Comparison of ENCODE assay signal across 22 cellular contexts in the genomic region with DNA sequence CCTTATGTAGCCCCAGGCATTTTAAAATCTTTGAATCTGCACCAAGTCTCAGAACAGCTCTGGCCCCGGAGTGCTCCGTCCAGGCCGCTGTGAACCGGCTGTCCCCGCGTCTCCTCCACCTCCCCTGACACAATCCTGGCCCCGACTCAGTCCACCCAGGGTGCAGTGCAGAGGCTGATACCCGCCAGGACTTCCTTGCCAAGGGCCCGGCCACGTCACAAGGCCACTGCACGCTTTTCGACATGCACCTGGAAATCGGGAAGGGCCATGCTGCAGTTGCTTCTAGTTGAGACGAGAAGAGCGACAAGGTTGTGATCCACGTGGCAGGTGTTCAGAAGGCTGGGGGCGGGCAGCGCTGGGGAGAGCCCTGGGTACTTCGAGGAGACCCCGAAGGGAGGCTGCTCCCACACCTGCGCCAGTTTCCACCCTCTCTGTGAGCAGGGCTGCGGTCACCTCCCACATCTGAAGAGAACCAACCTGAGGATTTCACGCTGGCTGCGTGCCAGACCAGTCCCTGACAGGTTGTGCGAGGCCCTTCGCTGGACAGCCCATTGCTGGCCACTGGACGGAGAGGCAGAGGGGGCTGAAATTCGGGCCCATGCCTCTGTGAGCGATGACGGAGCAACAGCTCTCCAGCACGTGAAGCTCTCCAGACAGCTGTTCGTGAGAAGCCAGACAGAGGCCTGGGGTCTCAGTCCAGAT. TPM values are rescaled to one million over a fixed set of nuclear protein-coding genes. Genes with fewer than 3 reads are reported as not detected.
DNase-seq lines count a peak whose midpoint lies in the region; ATAC-seq, FAIRE-seq and TF ChIP-seq lines count a peak whose summit lies in the region.
"Had no signal": no experiment of that assay in that cellular context is flagged by ENCODE, and none has a peak within 500 bp of the region (broad histone marks: within the 10 kb centered on the region; RNA-seq: fewer than 3 reads in every experiment).

No MANE protein-coding gene starts in this region.

- H3K79me1 ChIP-seq in IMR-90 (ENCODE audit: low read depth in 1 of 2, low read length in 2 of 2) = no peaks in the 10 kb centered on the region

- H3K4me3 ChIP-seq in IMR-90 (ENCODE audit: insufficient read depth, low read depth, low read length) (no peak overlapping the region), prostate gland (no peak overlapping the region), foreskin fibroblast (ENCODE audit: low read depth in 1 of 2, low read length in 2 of 2) (no peak overlapping the region)
- H3K4me3 ChIP-seq: ascending aorta, tibial nerve had no signal

- H2BK5ac ChIP-seq in IMR-90 (ENCODE audit: low read depth, low read length, poor library complexity, severe bottlenecking) = no peak overlapping the region

- no peak overlapping the region for H3K23ac ChIP-seq in IMR-90 (ENCODE audit: low read depth, low read length)

- ATAC-seq in IMR-90 (ENCODE audit: low read depth) = no peak
- ATAC-seq: stimulated activated naive CD8-positive, alpha-beta T cell treated with anti-CD3 and anti-CD28 coated beads, Interleukin-15, amount 100 ng/mL, for 72 hours; T-cell had no signal

- TF ChIP-seq CTCF in IMR-90 (conservative IDR thresholded peaks at IDR 0.05; ENCODE audit: low read depth, low read length) = no peak
- TF ChIP-seq CTCF in prostate gland (IDR thresholded peaks at IDR 0.05) = no peak
- no peak for TF ChIP-seq CTCF in foreskin fibroblast (IDR thresholded peaks at IDR 0.05; ENCODE audit: low read depth, low read length)

- no peaks in the 10 kb centered on the region for H4K20me1 ChIP-seq in IMR-90 (ENCODE audit: insufficient read depth, low read length)

- no peak overlapping the region for H3K4ac ChIP-seq in IMR-90 (ENCODE audit: low read depth, low read length)

- no peak for TF ChIP-seq POLR2A in IMR-90 (IDR thresholded peaks at IDR 0.05; ENCODE audit: low read depth, low read length)
- no peak for TF ChIP-seq POLR2A in prostate gland (IDR thresholded peaks at IDR 0.05)

- H3K27me3 ChIP-seq in IMR-90 (ENCODE audit: control insufficient read depth, insufficient read depth, low read length) (peaks cover 2% of the 10 kb centered on the region; the same call in 1 of the 2 replicates), prostate gland (replicated peaks; ENCODE audit: insufficient read depth) (no peaks in the 10 kb centered on the region)
- H3K27me3 ChIP-seq: ascending aorta, tibial nerve had no signal

- H3K56ac ChIP-seq in IMR-90 (ENCODE audit: extremely low read depth, insufficient read depth, low read length) = no peak overlapping the region

- H3K36me3 ChIP-seq in IMR-90 (ENCODE audit: control insufficient read depth, insufficient read depth, low read length) (no peaks in the 10 kb centered on the region), prostate gland (no peaks in the 10 kb centered on the region)
- H3K36me3 ChIP-seq: ascending aorta had no signal

- H2BK120ac ChIP-seq in IMR-90 (ENCODE audit: low read depth, low read length) = no peak overlapping the region

- no peak for FAIRE-seq in frontal cortex (lab: Jason Lieb, UNC)
- FAIRE-seq: GM19239, small intestine had no signal

- intact Hi-C loops in IMR-90 (cut with micrococcal nuclease) = loop anchor here (5.0 kb wide), 1 partner anchor 35 kb away; a partner anchor contains a TSS
- intact Hi-C loops in prostate gland (cut with DNase I) = loop anchor here (5.0 kb wide), 1 partner anchor 35 kb away; a partner anchor contains a TSS

- no peaks in the 10 kb centered on the region for H3K9me3 ChIP-seq in IMR-90 (ENCODE audit: control insufficient read depth, insufficient read depth, low read length)
- H3K9me3 ChIP-seq in prostate gland = no peaks in the 10 kb centered on the region
- H3K9me3 ChIP-seq: ascending aorta, tibial nerve had no signal

- no peak for TF ChIP-seq RAD21 in IMR-90 (IDR thresholded peaks at IDR 0.05; ENCODE audit: low read length)

- H3K14ac ChIP-seq in IMR-90 (replicated peaks; ENCODE audit: low read depth, low read length) = no peak overlapping the region

- H2AK5ac ChIP-seq in IMR-90 (ENCODE audit: low read depth, low read length) = no peak overlapping the region

- H3K4me1 ChIP-seq in IMR-90 (ENCODE audit: control insufficient read depth, insufficient read depth, low read length) = no peaks in the 10 kb centered on the region
- H3K4me1 ChIP-seq in prostate gland (replicated peaks) = peaks cover 7% of the 10 kb centered on the region
- H3K4me1 ChIP-seq: ascending aorta had no signal

- no peak overlapping the region for H3K4me2 ChIP-seq in IMR-90 (ENCODE audit: low read depth, low read length)

- no peaks in the 10 kb centered on the region for H3K9me1 ChIP-seq in IMR-90 (ENCODE audit: insufficient read depth, low read length)

- DNase-seq in IMR-90 (no peak), frontal cortex (ENCODE audit: low spot score in 2 of 2) (peak; percentile 16 to 32), prostate gland (ENCODE audit: low spot score) (peak; percentile 4), SW480 (ENCODE audit: low spot score) (no peak), foreskin fibroblast (no peak)
- DNase-seq: CD8-positive, alpha-beta memory T cell; GDM1; glutamatergic neuron; KBM-7; left colon; NCI-H1694; nephron progenitor cell; OCI-M1; Right ventricle myocardium superior; small intestine; stimulated activated CD4-positive, alpha-beta T cell treated with anti-CD3 and anti-CD28 coated beads, Interleukin-4, amount 100 ng/mL, for 24 hours; stimulated activated naive CD8-positive, alpha-beta T cell treated with anti-CD3 and anti-CD28 coated beads, Interleukin-15, amount 100 ng/mL, for 72 hours; T-cell had no signal

- no peak overlapping the region for H2AK9ac ChIP-seq in IMR-90 (replicated peaks; ENCODE audit: low read depth, low read length, poor library complexity)

- no peak overlapping the region for H4K8ac ChIP-seq in IMR-90 (ENCODE audit: low read depth in 2 of 2, low read length in 2 of 2)

- peak overlapping the region; percentile 43 for H2AFZ ChIP-seq in IMR-90 (replicated peaks; ENCODE audit: low read length, poor library complexity)

- BruUV-seq in IMR-90 (replicated peaks; lab: Mats Ljungman, UMichigan) = no TSS peak

- H3K18ac ChIP-seq in IMR-90 (ENCODE audit: low read depth, low read length) = no peak overlapping the region

- 78% methylated on average over 11 of the region's 32 CpGs; no CpG with 5 or more reads in 1 of the 2 experiments for WGBS in IMR-90 (ENCODE audit: extremely low coverage in 2 of 2, insufficient read length in 1 of 2), 2 experiments
- 77% methylated on average over 32 of the region's 32 CpGs for WGBS in prostate gland

- H3K27ac ChIP-seq in IMR-90 (ENCODE audit: insufficient read depth, low read length) = no peak overlapping the region
- H3K27ac ChIP-seq in prostate gland = no peak overlapping the region
- H3K27ac ChIP-seq: ascending aorta had no signal

- H4K5ac ChIP-seq in IMR-90 (ENCODE audit: low read depth, low read length) = no peak overlapping the region

- no peak overlapping the region for H2BK20ac ChIP-seq in IMR-90 (ENCODE audit: low read depth, low read length)

- no peak overlapping the region for H2BK15ac ChIP-seq in IMR-90 (ENCODE audit: low read depth, low read length)

- no peak overlapping the region for H3K9ac ChIP-seq in IMR-90 (ENCODE audit: low read depth, low read length)

- in situ Hi-C loops in IMR-90 (cut with MboI; ENCODE audit: low sequenced_read_pairs) = no loop called here

- no peak overlapping the region for H4K91ac ChIP-seq in IMR-90 (ENCODE audit: insufficient read depth, low read depth, low read length)

- POLR2A ChIA-PET in IMR-90 (lab: Charles Lee; ENCODE audit: unreplicated experiment) = no interaction called here

- dilution Hi-C loops in IMR-90 (cut with HindIII; ENCODE audit: low sequenced_read_pairs, unreplicated experiment) = no loop called here

- CTCF ChIA-PET in IMR-90 (lab: Yijun Ruan, JAX) = interaction anchor here (1.1 kb wide), 1 partner anchor 34 kb away, joined by 3 read pairs; no protein-coding TSS in a partner anchor

TF ChIP-seq in IMR-90, 13 proteins besides CTCF, POLR2A, EP300 and RAD21 (continues in another document):
- no peak for TF ChIP-seq MAZ (IDR thresholded peaks at IDR 0.05; ENCODE audit: borderline replicate concordance, low read depth, low read length)
- TF ChIP-seq BHLHE40 (IDR thresholded peaks at IDR 0.05; ENCODE audit: low read depth, low read length) = no peak
- TF ChIP-seq, protein P1, sequence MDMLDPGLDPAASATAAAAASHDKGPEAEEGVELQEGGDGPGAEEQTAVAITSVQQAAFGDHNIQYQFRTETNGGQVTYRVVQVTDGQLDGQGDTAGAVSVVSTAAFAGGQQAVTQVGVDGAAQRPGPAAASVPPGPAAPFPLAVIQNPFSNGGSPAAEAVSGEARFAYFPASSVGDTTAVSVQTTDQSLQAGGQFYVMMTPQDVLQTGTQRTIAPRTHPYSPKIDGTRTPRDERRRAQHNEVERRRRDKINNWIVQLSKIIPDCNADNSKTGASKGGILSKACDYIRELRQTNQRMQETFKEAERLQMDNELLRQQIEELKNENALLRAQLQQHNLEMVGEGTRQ (IDR thresholded peaks at IDR 0.05; ENCODE audit: low read depth, low read length) = no peak

RNA-seq across cellular contexts. Expression of a gene that starts 6.7 kb away (rescaled TPM):
- total RNA-seq in IMR-90 (2012; rRNA removed) = 0.83 and 1.1 TPM in 2 replicates
- polyA plus RNA-seq in IMR-90 (2012; rRNA removed) = 6.1 and 9.2 TPM in 2 replicates
- polyA plus RNA-seq in IMR-90 (2012; cell fraction: cytosol; rRNA removed) = 6.9 and 16.6 TPM in 2 replicates
- polyA plus RNA-seq in IMR-90 (2012; cell fraction: nucleus; rRNA removed; ENCODE audit: low replicate concordance) = 5.7 and 10.7 TPM in 2 replicates
- 2.9 TPM for total RNA-seq in frontal cortex
- 100 to 1,000 TPM; 191 to 227 TPM for total RNA-seq in prostate gland
- polyA plus RNA-seq: CD8-positive, alpha-beta memory T cell had no signal

RNA-seq across cellular contexts. Expression of a gene that starts 7.3 kb away (rescaled TPM):
- not detected in 2 replicates for total RNA-seq in IMR-90 (2012; rRNA removed)
- polyA plus RNA-seq in IMR-90 (2012; rRNA removed) = not detected in 2 replicates
- polyA plus RNA-seq in IMR-90 (2012; cell fraction: cytosol; rRNA removed) = not detected in 2 replicates
- polyA plus RNA-seq in IMR-90 (2012; cell fraction: nucleus; rRNA removed; ENCODE audit: low replicate concordance) = 0.16 and 0.21 TPM in 2 replicates
- total RNA-seq in frontal cortex = not detected
- total RNA-seq in prostate gland = 1 to 10 TPM; 7.3 to 9.9 TPM
- total RNA-seq: ascending aorta had no signal

RNA-seq across cellular contexts. Expression of a gene that starts 21.1 kb away (rescaled TPM):
- total RNA-seq in IMR-90 (2012; rRNA removed) (under 0.01 TPM in 1 of 2 replicates, not detected in the other), frontal cortex (1.2 TPM), prostate gland (10 to 100 TPM; 33.7 to 34.9 TPM)
- 0.09 and 0.11 TPM in 2 replicates for polyA plus RNA-seq in IMR-90 (2012; rRNA removed)
- polyA plus RNA-seq in IMR-90 (2012; cell fraction: cytosol; rRNA removed) = 0.03 and 0.10 TPM in 2 replicates
- polyA plus RNA-seq in IMR-90 (2012; cell fraction: nucleus; rRNA removed; ENCODE audit: low replicate concordance) = 0.17 and 0.24 TPM in 2 replicates
- total RNA-seq: activated CD4-positive, alpha-beta T cell treated with anti-CD3 and anti-CD28 coated beads for 36 hours; CD8-positive, alpha-beta memory T cell had no signal
- polyA plus RNA-seq: CD8-positive, alpha-beta memory T cell had no signal

RNA-seq across cellular contexts. Expression of a gene that starts 29.3 kb away (rescaled TPM):
- total RNA-seq in IMR-90 (2012; rRNA removed) (13.8 and 28.6 TPM in 2 replicates), frontal cortex (10.6 TPM), prostate gland (10 to 100 TPM; 16.8 to 26.9 TPM)
- 29.0 and 38.7 TPM in 2 replicates for polyA plus RNA-seq in IMR-90 (2012; rRNA removed)
- polyA plus RNA-seq in IMR-90 (2012; cell fraction: cytosol; rRNA removed) = 20.6 and 25.1 TPM in 2 replicates
- 198 and 272 TPM in 2 replicates for polyA plus RNA-seq in IMR-90 (2012; cell fraction: nucleus; rRNA removed; ENCODE audit: low replicate concordance)

RNA-seq across cellular contexts. Expression of a gene that starts 35.1 kb away (rescaled TPM):
- total RNA-seq in IMR-90 (2012; rRNA removed) (141 and 149 TPM in 2 replicates), frontal cortex (54.6 TPM), prostate gland (100 to 1,000 TPM; 143 to 174 TPM)
- polyA plus RNA-seq in IMR-90 (2012; rRNA removed) = 157 and 172 TPM in 2 replicates
- 121 and 215 TPM in 2 replicates for polyA plus RNA-seq in IMR-90 (2012; cell fraction: cytosol; rRNA removed)
- polyA plus RNA-seq in IMR-90 (2012; cell fraction: nucleus; rRNA removed; ENCODE audit: low replicate concordance) = 86.1 and 87.0 TPM in 2 replicates

Comparison
In these comparisons a context has a peak if more than half of its experiments do, and no peak if none do; other contexts are left out.
1. DNase-seq: peak in frontal cortex (2 of 2) and prostate gland (single experiment); none in IMR-90 (single experiment), SW480 (single experiment) and foreskin fibroblast (0 of 2).
2. RNA of a gene that starts 6.7 kb away (total RNA-seq): 191 to 227 TPM in prostate gland; 2.9 TPM in frontal cortex (single experiment) and 0.83 to 1.1 TPM in IMR-90; every median in the first group is over 10 times any median in the second.
3. RNA of a gene that starts 21.1 kb away (total RNA-seq): 33.7 to 34.9 TPM in prostate gland; 1.2 TPM in frontal cortex (single experiment) and under 0.01 TPM in IMR-90; every median in the first group is over 10 times any median in the second.